ENCODE assay signal across 14 cellular contexts in genomic region chr17:28624148-28624547, GRCh38. TPM values are rescaled to one million over a fixed set of nuclear protein-coding genes. Genes with fewer than 3 reads are reported as not detected.
DNase-seq lines count a peak whose midpoint lies in the region; ATAC-seq and TF ChIP-seq lines count a peak whose summit lies in the region.
"Had no signal": no experiment of that assay in that cellular context is flagged by ENCODE, and none has a peak within 500 bp of the region (broad histone marks: within the 10 kb centered on the region; RNA-seq: fewer than 3 reads in every experiment).

No MANE protein-coding gene starts in this region.

- intact Hi-C loops in left ventricle myocardium inferior (cut with micrococcal nuclease) (no loop called here), Right ventricle myocardium inferior (cut with DNase I) (no loop called here), gastrocnemius medialis (cut with DNase I; ENCODE audit: low total_unique reads) (no loop called here)

- H3K4me1 Mint-ChIP-seq in T-helper 1 cell treated with Interleukin-12 subunit alpha and Interleukin-12 subunit beta and Interleukin-4 antibody, amounts not matched to agents 30 μg/mL and 1 μg/mL, for 36 hours (ENCODE audit: low read depth) = peaks cover 5% of the 10 kb centered on the region

- H3K4me3 Mint-ChIP-seq in T-helper 1 cell treated with Interleukin-12 subunit alpha and Interleukin-12 subunit beta and Interleukin-4 antibody, amounts not matched to agents 30 μg/mL and 1 μg/mL, for 36 hours = no peak overlapping the region
- H3K4me3 Mint-ChIP-seq: CD8-positive, alpha-beta memory T cell had no signal

- TF ChIP-seq POLR2A in gastrocnemius medialis (IDR thresholded peaks at IDR 0.05) = no peak

- H3K27me3 ChIP-seq in left ventricle myocardium inferior (ENCODE audit: low read depth) = no peaks in the 10 kb centered on the region
- no peaks in the 10 kb centered on the region for H3K27me3 ChIP-seq in gastrocnemius medialis

- H3K36me3 ChIP-seq in left ventricle myocardium inferior (peaks cover 85% of the 10 kb centered on the region), gastrocnemius medialis (peaks cover 0 to 77% of the 10 kb centered on the region in 2 donors)

- no peaks in the 10 kb centered on the region for H3K9me3 Mint-ChIP-seq in T-helper 1 cell treated with Interleukin-12 subunit alpha and Interleukin-12 subunit beta and Interleukin-4 antibody, amounts not matched to agents 30 μg/mL and 1 μg/mL, for 36 hours
- H3K9me3 Mint-ChIP-seq: CD8-positive, alpha-beta memory T cell had no signal

- H3K27me3 Mint-ChIP-seq in T-helper 1 cell treated with Interleukin-12 subunit alpha and Interleukin-12 subunit beta and Interleukin-4 antibody, amounts not matched to agents 30 μg/mL and 1 μg/mL, for 36 hours (ENCODE audit: low read depth) = no peaks in the 10 kb centered on the region

- H3K4me1 ChIP-seq in left ventricle myocardium inferior (peaks cover 16% of the 10 kb centered on the region), gastrocnemius medialis (peaks cover 0 to 18% of the 10 kb centered on the region in 2 donors)
- H3K4me1 ChIP-seq: Caco-2, HAP-1 had no signal

- in situ Hi-C loops in gastrocnemius medialis (cut with MboI; ENCODE audit: low sequenced_read_pairs in 4 of 4) = no loop called here

- peaks cover 48% of the 10 kb centered on the region for H3K36me3 Mint-ChIP-seq in T-helper 1 cell treated with Interleukin-12 subunit alpha and Interleukin-12 subunit beta and Interleukin-4 antibody, amounts not matched to agents 30 μg/mL and 1 μg/mL, for 36 hours (ENCODE audit: low read depth)

- TF ChIP-seq CTCF in left ventricle myocardium inferior (IDR thresholded peaks at IDR 0.05; ENCODE audit: borderline replicate concordance) (no peak), gastrocnemius medialis (IDR thresholded peaks at IDR 0.05 in 4 of 5, conservative IDR thresholded peaks at IDR 0.05 in 1 of 5) (no peak)

- peak overlapping the region; percentile 11 for H3K27ac Mint-ChIP-seq in T-helper 1 cell treated with Interleukin-12 subunit alpha and Interleukin-12 subunit beta and Interleukin-4 antibody, amounts not matched to agents 30 μg/mL and 1 μg/mL, for 36 hours

- no peak for DNase-seq in T-helper 1 cell
- no peak for DNase-seq in left ventricle myocardium inferior
- DNase-seq in Right ventricle myocardium inferior (ENCODE audit: missing footprints) = no peak
- DNase-seq in kidney tubule cell (ENCODE audit: low spot score) = peak; percentile 11
- no peak for DNase-seq in gastrocnemius medialis
- no peak for DNase-seq in NCI-H146 treated with DMSO at 0.1 percent for 48 hours (lab: John Stamatoyannopoulos, UW; ENCODE audit: unreplicated experiment)
- DNase-seq in DMS153 treated with DMSO at 0.1 percent for 48 hours (lab: John Stamatoyannopoulos, UW; ENCODE audit: unreplicated experiment) = no peak
- DNase-seq: Caco-2; CD8-positive, alpha-beta memory T cell; DMS53; GF-D8 had no signal

- H3K4me3 ChIP-seq in left ventricle myocardium inferior (no peak overlapping the region), gastrocnemius medialis (no peak overlapping the region)
- H3K4me3 ChIP-seq: HAP-1 had no signal

- peak overlapping the region; percentile 50 for H3K27ac ChIP-seq in left ventricle myocardium inferior (replicated peaks)
- H3K27ac ChIP-seq in gastrocnemius medialis = peak overlapping the region in 3 of 4 donors; percentile 44 to 84 (median 73)
- H3K27ac ChIP-seq: 22Rv1 had no signal

- ATAC-seq in Right ventricle myocardium inferior = no peak
- peak in 1 of 2 donors; percentile 42 for ATAC-seq in gastrocnemius medialis

- H3K9me3 ChIP-seq in left ventricle myocardium inferior (replicated peaks) (no peaks in the 10 kb centered on the region), gastrocnemius medialis (no peaks in the 10 kb centered on the region)
- H3K9me3 ChIP-seq: Caco-2, HAP-1 had no signal

RNA-seq across cellular contexts. Expression of gene RSKR, which starts 10.2 kb away (rescaled TPM):
- total RNA-seq in left ventricle myocardium inferior (6.7 TPM), Right ventricle myocardium inferior (5.0 TPM), gastrocnemius medialis (10 to 100 TPM in 1 of 4 donors, 1 to 10 TPM in 3; 1.8 to 10.1 (median 2.8) TPM)

RNA-seq across cellular contexts. Expression of gene BLTP2, which starts 20.8 kb away (rescaled TPM):
- total RNA-seq in left ventricle myocardium inferior (71.3 TPM), Right ventricle myocardium inferior (78.6 TPM), gastrocnemius medialis (10 to 100 TPM; 71.6 to 93.4 (median 81.0) TPM)

RNA-seq across cellular contexts. Expression of gene SPAG5, which starts 25.3 kb away (rescaled TPM):
- total RNA-seq in left ventricle myocardium inferior (1.0 TPM), Right ventricle myocardium inferior (1.6 TPM), gastrocnemius medialis (1 to 10 TPM in 2 of 4 donors, under 1 TPM in 2; 0.41 to 1.5 (median 0.96) TPM)

RNA-seq across cellular contexts. Expression of gene SDF2, which starts 37.6 kb away (rescaled TPM):
- total RNA-seq in left ventricle myocardium inferior = 34.0 TPM
- total RNA-seq in Right ventricle myocardium inferior = 31.5 TPM
- total RNA-seq in gastrocnemius medialis = 10 to 100 TPM; 23.6 to 36.4 (median 28.4) TPM

RNA-seq across cellular contexts. Expression of gene SUPT6H, which starts 37.9 kb away (rescaled TPM):
- total RNA-seq in left ventricle myocardium inferior (44.8 TPM), Right ventricle myocardium inferior (41.0 TPM), gastrocnemius medialis (10 to 100 TPM; 48.3 to 81.9 (median 64.8) TPM)
